Comparison of ENCODE assay signal across 21 cellular contexts in the genomic region with DNA sequence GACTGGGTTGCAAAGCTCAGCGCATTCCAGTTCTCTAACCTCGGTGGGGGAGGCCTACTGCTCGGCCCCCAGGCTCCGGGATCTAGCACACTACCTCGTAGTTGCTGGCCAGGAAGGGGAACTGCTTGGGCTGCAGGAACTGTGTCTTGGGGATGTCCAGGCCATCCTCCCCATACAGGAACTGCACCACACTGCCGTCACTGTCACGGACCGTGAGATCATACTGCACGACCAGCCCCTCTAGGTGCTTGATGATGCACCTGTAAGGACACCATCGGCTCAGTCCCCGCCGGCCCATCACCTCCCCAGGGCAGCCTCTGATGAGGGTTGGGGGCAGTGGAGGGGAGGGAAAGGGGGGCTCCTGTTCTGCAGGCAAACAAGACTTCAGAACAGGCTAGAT.
DNase-seq lines count a peak whose midpoint lies in the region; ATAC-seq and TF ChIP-seq lines count a peak whose summit lies in the region.
"Had no signal": no experiment of that assay in that cellular context is flagged by ENCODE, and none has a peak within 500 bp of the region (broad histone marks: within the 10 kb centered on the region; RNA-seq: fewer than 3 reads in every experiment).

No MANE protein-coding gene starts in this region.

- H3K27ac ChIP-seq in right atrium auricular region (no peak overlapping the region), right cardiac atrium (ENCODE audit: low read length) (no peak overlapping the region)
- no peak overlapping the region for H3K27ac ChIP-seq in naive thymus-derived CD4-positive, alpha-beta T cell (ENCODE audit: low read depth, low read length)
- H3K27ac ChIP-seq: 22Rv1 had no signal

- H3K27me3 Mint-ChIP-seq in activated CD4-positive, alpha-beta memory T cell treated with anti-CD3 and anti-CD28 coated beads, Interleukin-2, amount 10 ng/mL, durations not matched to agents 7 days and 5 days = no peaks in the 10 kb centered on the region
- H3K27me3 Mint-ChIP-seq in activated CD4-positive, alpha-beta memory T cell treated with anti-CD3 and anti-CD28 coated beads for 36 hours = no peaks in the 10 kb centered on the region
- H3K27me3 Mint-ChIP-seq in naive thymus-derived CD4-positive, alpha-beta T cell = peaks cover 0 to 3% (median 0%) of the 10 kb centered on the region in 5 donors

- H3K4me3 ChIP-seq in right atrium auricular region = no peak overlapping the region
- H3K4me3 ChIP-seq in right cardiac atrium (ENCODE audit: low read length) = no peak overlapping the region
- no peak overlapping the region for H3K4me3 ChIP-seq in naive thymus-derived CD4-positive, alpha-beta T cell (ENCODE audit: low read length)

- no peak overlapping the region for H3K4me3 Mint-ChIP-seq in activated CD4-positive, alpha-beta memory T cell treated with anti-CD3 and anti-CD28 coated beads, Interleukin-2, amount 10 ng/mL, durations not matched to agents 7 days and 5 days
- no peak overlapping the region for H3K4me3 Mint-ChIP-seq in activated CD4-positive, alpha-beta memory T cell treated with anti-CD3 and anti-CD28 coated beads for 36 hours
- no peak overlapping the region for H3K4me3 Mint-ChIP-seq in naive thymus-derived CD4-positive, alpha-beta T cell
- H3K4me3 Mint-ChIP-seq: CD14-positive monocyte had no signal

- peaks cover 29% of the 10 kb centered on the region for H3K4me1 Mint-ChIP-seq in activated CD4-positive, alpha-beta memory T cell treated with anti-CD3 and anti-CD28 coated beads, Interleukin-2, amount 10 ng/mL, durations not matched to agents 7 days and 5 days
- peaks cover 34% of the 10 kb centered on the region for H3K4me1 Mint-ChIP-seq in activated CD4-positive, alpha-beta memory T cell treated with anti-CD3 and anti-CD28 coated beads for 36 hours (ENCODE audit: low read depth)
- H3K4me1 Mint-ChIP-seq in naive thymus-derived CD4-positive, alpha-beta T cell = peaks cover 13 to 42% (median 36%) of the 10 kb centered on the region in 7 donors

- CTCF ChIA-PET in activated CD4-positive, alpha-beta memory T cell treated with anti-CD3 and anti-CD28 coated beads, Interleukin-2, amount 10 ng/mL, durations not matched to agents 7 days and 5 days (lab: Charles Lee) = interaction anchor here (0.6 to 3.1 kb wide), 4 partner anchors 156 to 301 kb away, joined by 3 to 21 read pairs (median 3); a partner anchor contains a TSS
- CTCF ChIA-PET in activated CD4-positive, alpha-beta memory T cell treated with anti-CD3 and anti-CD28 coated beads for 36 hours (lab: Charles Lee) = interaction anchor here (11.3 kb wide), 1 partner anchor 217 kb away, joined by 137 read pairs; no protein-coding TSS in a partner anchor
- CTCF ChIA-PET in naive thymus-derived CD4-positive, alpha-beta T cell (lab: Charles Lee) = no interaction called here

- H3K9me3 ChIP-seq in right atrium auricular region (no peaks in the 10 kb centered on the region), right cardiac atrium (ENCODE audit: control insufficient read depth, low read length) (no peaks in the 10 kb centered on the region)
- no peaks in the 10 kb centered on the region for H3K9me3 ChIP-seq in naive thymus-derived CD4-positive, alpha-beta T cell (ENCODE audit: control insufficient read depth in 2 of 3, low read length in 3 of 3)

- no peak for TF ChIP-seq CTCF in right atrium auricular region (IDR thresholded peaks at IDR 0.05)

- H3K36me3 ChIP-seq in right atrium auricular region = peaks cover 92% of the 10 kb centered on the region
- H3K36me3 ChIP-seq in naive thymus-derived CD4-positive, alpha-beta T cell (ENCODE audit: control insufficient read depth in 2 of 3, insufficient read depth in 3 of 3, low read length in 3 of 3) = peaks cover 0 to 61% (median 10%) of the 10 kb centered on the region in 3 experiments

- no peak overlapping the region for H3K27ac Mint-ChIP-seq in activated CD4-positive, alpha-beta memory T cell treated with anti-CD3 and anti-CD28 coated beads, Interleukin-2, amount 10 ng/mL, durations not matched to agents 7 days and 5 days
- no peak overlapping the region for H3K27ac Mint-ChIP-seq in activated CD4-positive, alpha-beta memory T cell treated with anti-CD3 and anti-CD28 coated beads for 36 hours
- peak overlapping the region in 6 of 9 donors; percentile 25 to 94 (median 64) for H3K27ac Mint-ChIP-seq in naive thymus-derived CD4-positive, alpha-beta T cell

- peak; percentile 10 for DNase-seq in activated CD4-positive, alpha-beta memory T cell treated with anti-CD3 and anti-CD28 coated beads, Interleukin-2, amount 10 ng/mL, durations not matched to agents 7 days and 5 days
- DNase-seq in activated CD4-positive, alpha-beta memory T cell treated with anti-CD3 and anti-CD28 coated beads for 36 hours = no peak
- DNase-seq in right atrium auricular region (ENCODE audit: low spot score) (peak; percentile 44), right cardiac atrium (no peak), HuH-7 (ENCODE audit: low spot score) (no peak)
- DNase-seq in naive thymus-derived CD4-positive, alpha-beta T cell = no peak
- no peak for DNase-seq in stimulated activated naive CD4-positive, alpha-beta T cell (lab: John Stamatoyannopoulos, UW)
- DNase-seq: COR-L47, GDM1, HCEC 1CT, NCI-H1105 treated with DMSO at 0.1 percent for 48 hours, NCI-H1694 treated with DMSO at 0.1 percent for 48 hours, NCI-H2107, NCI-H2227 treated with DMSO at 0.1 percent for 48 hours, NCI-H510A treated with DMSO at 0.1 percent for 48 hours, NCI-H774, OCI-M1, SHP77 had no signal

- H3K36me3 Mint-ChIP-seq in activated CD4-positive, alpha-beta memory T cell treated with anti-CD3 and anti-CD28 coated beads, Interleukin-2, amount 10 ng/mL, durations not matched to agents 7 days and 5 days (ENCODE audit: low read depth) = peaks cover 54% of the 10 kb centered on the region
- peaks cover 56% of the 10 kb centered on the region for H3K36me3 Mint-ChIP-seq in activated CD4-positive, alpha-beta memory T cell treated with anti-CD3 and anti-CD28 coated beads for 36 hours
- peaks cover 22 to 44% (median 33%) of the 10 kb centered on the region in 5 donors for H3K36me3 Mint-ChIP-seq in naive thymus-derived CD4-positive, alpha-beta T cell

- H3K4me1 ChIP-seq in right atrium auricular region = no peaks in the 10 kb centered on the region
- peaks cover 4% of the 10 kb centered on the region for H3K4me1 ChIP-seq in right cardiac atrium (ENCODE audit: control insufficient read depth, insufficient read depth, low read length)
- H3K4me1 ChIP-seq in naive thymus-derived CD4-positive, alpha-beta T cell (ENCODE audit: control insufficient read depth in 2 of 2, insufficient read depth in 2 of 2, low read length in 2 of 2) = peaks cover 14 to 28% of the 10 kb centered on the region in 2 donors

- no peak for ATAC-seq in right cardiac atrium
- no peak for ATAC-seq in naive thymus-derived CD4-positive, alpha-beta T cell
- ATAC-seq in GM21528 (IDR thresholded peaks at IDR 0.05; ENCODE audit: low FRiP score, unreplicated experiment) = no peak

- WGBS in right cardiac atrium = 92% methylated on average over 12 of the region's 12 CpGs

- POLR2A ChIA-PET in activated CD4-positive, alpha-beta memory T cell treated with anti-CD3 and anti-CD28 coated beads, Interleukin-2, amount 10 ng/mL, durations not matched to agents 7 days and 5 days (lab: Charles Lee) = no interaction called here
- POLR2A ChIA-PET in activated CD4-positive, alpha-beta memory T cell treated with anti-CD3 and anti-CD28 coated beads for 36 hours (lab: Charles Lee) = no interaction called here
- POLR2A ChIA-PET in naive thymus-derived CD4-positive, alpha-beta T cell (lab: Charles Lee) = no interaction called here

- intact Hi-C loops in activated CD4-positive, alpha-beta memory T cell treated with anti-CD3 and anti-CD28 coated beads for 36 hours (cut with micrococcal nuclease) = no loop called here
- intact Hi-C loops in right cardiac atrium (cut with DNase I) = no loop called here
- intact Hi-C loops in naive thymus-derived CD4-positive, alpha-beta T cell (cut with micrococcal nuclease) = no loop called here

- H3K9me3 Mint-ChIP-seq in activated CD4-positive, alpha-beta memory T cell treated with anti-CD3 and anti-CD28 coated beads, Interleukin-2, amount 10 ng/mL, durations not matched to agents 7 days and 5 days = no peaks in the 10 kb centered on the region
- no peaks in the 10 kb centered on the region for H3K9me3 Mint-ChIP-seq in activated CD4-positive, alpha-beta memory T cell treated with anti-CD3 and anti-CD28 coated beads for 36 hours
- H3K9me3 Mint-ChIP-seq in naive thymus-derived CD4-positive, alpha-beta T cell = peaks cover 0 to 5% (median 0%) of the 10 kb centered on the region in 11 donors
- H3K9me3 Mint-ChIP-seq: CD14-positive monocyte had no signal

- H3K27me3 ChIP-seq in right atrium auricular region = no peaks in the 10 kb centered on the region
- H3K27me3 ChIP-seq in right cardiac atrium (ENCODE audit: control insufficient read depth, insufficient read depth) = no peaks in the 10 kb centered on the region
- H3K27me3 ChIP-seq in naive thymus-derived CD4-positive, alpha-beta T cell (ENCODE audit: control insufficient read depth in 2 of 2, insufficient read depth in 2 of 2, low read length in 2 of 2) = no peaks in the 10 kb centered on the region

Comparison
In these comparisons a context has a peak if more than half of its experiments do, and no peak if none do; other contexts are left out.
1. DNase-seq: peak in activated CD4-positive, alpha-beta memory T cell treated with anti-CD3 and anti-CD28 coated beads, Interleukin-2, amount 10 ng/mL, durations not matched to agents 7 days and 5 days (single experiment) and right atrium auricular region (single experiment); none in activated CD4-positive, alpha-beta memory T cell treated with anti-CD3 and anti-CD28 coated beads for 36 hours (single experiment), right cardiac atrium (0 of 3), naive thymus-derived CD4-positive, alpha-beta T cell (0 of 9), HuH-7 (single experiment) and stimulated activated naive CD4-positive, alpha-beta T cell (0 of 6).
2. H3K27ac Mint-ChIP-seq: peak in naive thymus-derived CD4-positive, alpha-beta T cell (6 of 9); none in activated CD4-positive, alpha-beta memory T cell treated with anti-CD3 and anti-CD28 coated beads, Interleukin-2, amount 10 ng/mL, durations not matched to agents 7 days and 5 days (single experiment) and activated CD4-positive, alpha-beta memory T cell treated with anti-CD3 and anti-CD28 coated beads for 36 hours (single experiment).